8 cellular contexts compared by ENCODE assay signal in genomic region chr22:24133187-24133965, GRCh38. TPM values are rescaled to one million over a fixed set of nuclear protein-coding genes. Genes with fewer than 3 reads are reported as not detected.
DNase-seq lines count a peak whose midpoint lies in the region; ATAC-seq and TF ChIP-seq lines count a peak whose summit lies in the region.
"Had no signal": no experiment of that assay in that cellular context is flagged by ENCODE, and none has a peak within 500 bp of the region (broad histone marks: within the 10 kb centered on the region; RNA-seq: fewer than 3 reads in every experiment).

No MANE protein-coding gene starts in this region.

- H3K9me3 ChIP-seq in H9 (ENCODE audit: control insufficient read depth, low read depth, low read length): no peaks in the 10 kb centered on the region
- no peaks in the 10 kb centered on the region for H3K9me3 ChIP-seq in gastroesophageal sphincter

- TF ChIP-seq POLR2A in gastroesophageal sphincter (IDR thresholded peaks at IDR 0.05): no peak

- DNase-seq in H9: peak; percentile 58
- peak; percentile 68 for DNase-seq in activated CD4-positive, alpha-beta T cell treated with anti-CD3 and anti-CD28 coated beads, Interleukin-2, amount 10 ng/mL, durations not matched to agents 24 days and 14 days
- no peak for DNase-seq in stimulated activated naive B cell treated with anti-CD40 and anti-IgM and Interleukin-4, amounts not matched to agents 10 μg/mL and 1 μg/mL and 100 μg/mL, for 72 hours
- no peak for DNase-seq in H4 (ENCODE audit: low spot score)
- DNase-seq: SHP77 had no signal

- H3K4me1 Mint-ChIP-seq in H9: peaks cover 3 to 4% of the 10 kb centered on the region in 2 experiments; a peak in 2 of 4 replicates
- H3K4me1 Mint-ChIP-seq in activated CD4-positive, alpha-beta T cell treated with anti-CD3 and anti-CD28 coated beads, Interleukin-2, amount 10 ng/mL, durations not matched to agents 24 days and 14 days: peaks cover 22% of the 10 kb centered on the region
- H3K4me1 Mint-ChIP-seq in stimulated activated naive B cell treated with anti-CD40 and anti-IgM and Interleukin-4, amounts not matched to agents 10 μg/mL and 1 μg/mL and 100 μg/mL, for 72 hours: peaks cover 28 to 49% of the 10 kb centered on the region in 2 donors

- no peak overlapping the region for H2AK5ac ChIP-seq in H9 (ENCODE audit: insufficient read length, low read length)

- no peaks in the 10 kb centered on the region for H3K23me2 ChIP-seq in H9 (ENCODE audit: insufficient read length, low read depth, low read length, poor library complexity, severe bottlenecking)

- H3K27ac Mint-ChIP-seq in H9: peak overlapping the region; percentile 18 to 59 (median 32); a peak in 3 of 7 replicates
- peak overlapping the region; percentile 30 for H3K27ac Mint-ChIP-seq in activated CD4-positive, alpha-beta T cell treated with anti-CD3 and anti-CD28 coated beads, Interleukin-2, amount 10 ng/mL, durations not matched to agents 24 days and 14 days
- peak overlapping the region; percentile 49 for H3K27ac Mint-ChIP-seq in stimulated activated naive B cell treated with anti-CD40 and anti-IgM and Interleukin-4, amounts not matched to agents 10 μg/mL and 1 μg/mL and 100 μg/mL, for 72 hours

- intact Hi-C loops in activated CD4-positive, alpha-beta T cell treated with anti-CD3 and anti-CD28 coated beads, Interleukin-2, amount 10 ng/mL, durations not matched to agents 24 days and 14 days (cut with micrococcal nuclease): no loop called here

- peak; percentile 53 for TF ChIP-seq CTCF in H9 (conservative IDR thresholded peaks at IDR 0.05)
- peak in 3 of 4 experiments; percentile 77 to 82 (median 77) for TF ChIP-seq CTCF in gastroesophageal sphincter (IDR thresholded peaks at IDR 0.05)

- H3K36me3 ChIP-seq in gastroesophageal sphincter: peaks cover 0 to 63% of the 10 kb centered on the region in 2 donors

- H3K79me1 ChIP-seq in H9 (ENCODE audit: insufficient read depth, low read depth, low read length, poor library complexity, severe bottlenecking): no peaks in the 10 kb centered on the region

- H3K9me3 Mint-ChIP-seq in H9: no peaks in the 10 kb centered on the region
- H3K9me3 Mint-ChIP-seq in activated CD4-positive, alpha-beta T cell treated with anti-CD3 and anti-CD28 coated beads, Interleukin-2, amount 10 ng/mL, durations not matched to agents 24 days and 14 days: no peaks in the 10 kb centered on the region
- H3K9me3 Mint-ChIP-seq in stimulated activated naive B cell treated with anti-CD40 and anti-IgM and Interleukin-4, amounts not matched to agents 10 μg/mL and 1 μg/mL and 100 μg/mL, for 72 hours: no peaks in the 10 kb centered on the region

- H3T11ph ChIP-seq in H9 (ENCODE audit: low read length): no peak overlapping the region

- no peak overlapping the region for H4K91ac ChIP-seq in H9 (ENCODE audit: insufficient read length, low read depth, low read length)

- peaks cover 10 to 31% (median 24%) of the 10 kb centered on the region in 3 experiments; a peak in 6 of 7 replicates for H3K36me3 Mint-ChIP-seq in H9 (ENCODE audit: insufficient read depth in 1 of 3, low read depth in 3 of 3)
- H3K36me3 Mint-ChIP-seq in activated CD4-positive, alpha-beta T cell treated with anti-CD3 and anti-CD28 coated beads, Interleukin-2, amount 10 ng/mL, durations not matched to agents 24 days and 14 days (ENCODE audit: low read depth): peaks cover 39% of the 10 kb centered on the region
- peaks cover 30 to 46% of the 10 kb centered on the region in 2 donors for H3K36me3 Mint-ChIP-seq in stimulated activated naive B cell treated with anti-CD40 and anti-IgM and Interleukin-4, amounts not matched to agents 10 μg/mL and 1 μg/mL and 100 μg/mL, for 72 hours

- no peaks in the 10 kb centered on the region for H3K27me3 Mint-ChIP-seq in H9 (ENCODE audit: low read depth)
- no peaks in the 10 kb centered on the region for H3K27me3 Mint-ChIP-seq in activated CD4-positive, alpha-beta T cell treated with anti-CD3 and anti-CD28 coated beads, Interleukin-2, amount 10 ng/mL, durations not matched to agents 24 days and 14 days
- H3K27me3 Mint-ChIP-seq in stimulated activated naive B cell treated with anti-CD40 and anti-IgM and Interleukin-4, amounts not matched to agents 10 μg/mL and 1 μg/mL and 100 μg/mL, for 72 hours: no peaks in the 10 kb centered on the region

- no peak overlapping the region for H4K8ac ChIP-seq in H9 (replicated peaks; ENCODE audit: insufficient read length, low read depth, low read length)

- no peak overlapping the region for H3K4ac ChIP-seq in H9 (ENCODE audit: low read depth, low read length)

- no peak overlapping the region for H3K9ac ChIP-seq in H9 (ENCODE audit: extremely low read depth, insufficient read length, low read length)

- no CpG with 5 or more reads among the region's 11 CpGs for WGBS in H9 (ENCODE audit: extremely low coverage, insufficient read length, low lambda C conversion rate)
- WGBS in gastroesophageal sphincter (ENCODE audit: low coverage in 1 of 2), 2 donors: 73 to 75% methylated on average over 2 to 6 of the region's 11 CpGs

- no peak overlapping the region for H3K4me2 ChIP-seq in H9 (ENCODE audit: insufficient read depth, insufficient read length, low read length)

- TF ChIP-seq EP300 in gastroesophageal sphincter (IDR thresholded peaks at IDR 0.05): no peak

- H3K18ac ChIP-seq in H9 (ENCODE audit: insufficient read length, low read depth, low read length): no peak overlapping the region

- H3K14ac ChIP-seq in H9 (ENCODE audit: insufficient read depth, low read length): no peak overlapping the region; the same call in 1 of the 2 replicates

- H4K5ac ChIP-seq in H9 (ENCODE audit: insufficient read length, low read depth, low read length): no peak overlapping the region

- no peak overlapping the region for H2BK120ac ChIP-seq in H9 (ENCODE audit: low read depth, low read length, poor library complexity, severe bottlenecking)

- H3K4me3 Mint-ChIP-seq in H9: no peak overlapping the region
- no peak overlapping the region for H3K4me3 Mint-ChIP-seq in activated CD4-positive, alpha-beta T cell treated with anti-CD3 and anti-CD28 coated beads, Interleukin-2, amount 10 ng/mL, durations not matched to agents 24 days and 14 days
- H3K4me3 Mint-ChIP-seq in stimulated activated naive B cell treated with anti-CD40 and anti-IgM and Interleukin-4, amounts not matched to agents 10 μg/mL and 1 μg/mL and 100 μg/mL, for 72 hours: no peak overlapping the region

- H2BK12ac ChIP-seq in H9 (ENCODE audit: insufficient read length, low read depth, low read length): no peak overlapping the region

- H4K20me1 ChIP-seq in H9 (ENCODE audit: control insufficient read depth, insufficient read depth, insufficient read length): no peaks in the 10 kb centered on the region

- no peak overlapping the region for H2BK5ac ChIP-seq in H9 (ENCODE audit: insufficient read length, low read length)

- H3K4me1 ChIP-seq in H9 (ENCODE audit: insufficient read depth, low read length): no peaks in the 10 kb centered on the region
- H3K4me1 ChIP-seq in gastroesophageal sphincter: peaks cover 2 to 38% (median 14%) of the 10 kb centered on the region in 3 donors

- H3K23ac ChIP-seq in H9 (ENCODE audit: insufficient read length, low read depth, low read length): no peak overlapping the region

- no peak overlapping the region for H2BK20ac ChIP-seq in H9 (ENCODE audit: low read depth, low read length, poor library complexity, severe bottlenecking)

- ATAC-seq in gastroesophageal sphincter (peak; percentile 68), GM18517 (IDR thresholded peaks at IDR 0.05; ENCODE audit: unreplicated experiment) (no peak), GM19463 (IDR thresholded peaks at IDR 0.05; ENCODE audit: unreplicated experiment) (no peak)
- ATAC-seq in stimulated activated naive B cell treated with anti-CD40 and anti-IgM and Interleukin-4, amounts not matched to agents 10 μg/mL and 1 μg/mL and 100 μg/mL, for 72 hours (replicated peaks): peak; percentile 13 to 17

- H3K27ac ChIP-seq in H9 (ENCODE audit: insufficient read length, low read depth, low read length) (no peak overlapping the region), gastroesophageal sphincter (peak overlapping the region in 3 of 4 donors; percentile 15 to 35 (median 25))

- H3K56ac ChIP-seq in H9 (ENCODE audit: insufficient read length, low read depth, low read length): no peak overlapping the region

- no peak overlapping the region for H2BK15ac ChIP-seq in H9 (ENCODE audit: low read depth, low read length)

- H3K4me3 ChIP-seq in gastroesophageal sphincter: no peak overlapping the region

- H3K27me3 ChIP-seq in H9 (ENCODE audit: insufficient read depth, low read length): no peaks in the 10 kb centered on the region
- no peaks in the 10 kb centered on the region for H3K27me3 ChIP-seq in gastroesophageal sphincter

- no peak overlapping the region for H2AFZ ChIP-seq in H9 (ENCODE audit: low read length)

- H3K79me2 ChIP-seq in H9 (ENCODE audit: insufficient read depth, low read length): no peaks in the 10 kb centered on the region

RNA-seq across cellular contexts. Expression of gene SUSD2, which starts 47.9 kb away (rescaled TPM):
- 3.8 and 4.2 TPM in 2 replicates for total RNA-seq in H9 (2021)
- 0.75 and 0.78 TPM in 2 replicates for total RNA-seq in activated CD4-positive, alpha-beta T cell treated with anti-CD3 and anti-CD28 coated beads, Interleukin-2, amount 10 ng/mL, durations not matched to agents 24 days and 14 days
- 1 to 10 TPM; 2.4 to 5.0 (median 4.4) TPM for total RNA-seq in gastroesophageal sphincter
- 0.12 and 0.37 TPM in 2 replicates for total RNA-seq in H4 (2014; rRNA removed; shearing (Covaris generic))

Comparison
In these comparisons a context has a peak if more than half of its experiments do, and no peak if none do; other contexts are left out.
1. DNase-seq: peak in H9 (single experiment) and activated CD4-positive, alpha-beta T cell treated with anti-CD3 and anti-CD28 coated beads, Interleukin-2, amount 10 ng/mL, durations not matched to agents 24 days and 14 days (single experiment); none in stimulated activated naive B cell treated with anti-CD40 and anti-IgM and Interleukin-4, amounts not matched to agents 10 μg/mL and 1 μg/mL and 100 μg/mL, for 72 hours (single experiment) and H4 (single experiment).
2. ATAC-seq: peak in gastroesophageal sphincter (single experiment) and stimulated activated naive B cell treated with anti-CD40 and anti-IgM and Interleukin-4, amounts not matched to agents 10 μg/mL and 1 μg/mL and 100 μg/mL, for 72 hours (2 of 2); none in GM18517 (single experiment) and GM19463 (single experiment).
3. Peak in every context shown above with its lines, with median percentiles within 50 percentile points of each other: H3K27ac Mint-ChIP-seq.